ENCODE assay signal across 15 cellular contexts in the genomic region with DNA sequence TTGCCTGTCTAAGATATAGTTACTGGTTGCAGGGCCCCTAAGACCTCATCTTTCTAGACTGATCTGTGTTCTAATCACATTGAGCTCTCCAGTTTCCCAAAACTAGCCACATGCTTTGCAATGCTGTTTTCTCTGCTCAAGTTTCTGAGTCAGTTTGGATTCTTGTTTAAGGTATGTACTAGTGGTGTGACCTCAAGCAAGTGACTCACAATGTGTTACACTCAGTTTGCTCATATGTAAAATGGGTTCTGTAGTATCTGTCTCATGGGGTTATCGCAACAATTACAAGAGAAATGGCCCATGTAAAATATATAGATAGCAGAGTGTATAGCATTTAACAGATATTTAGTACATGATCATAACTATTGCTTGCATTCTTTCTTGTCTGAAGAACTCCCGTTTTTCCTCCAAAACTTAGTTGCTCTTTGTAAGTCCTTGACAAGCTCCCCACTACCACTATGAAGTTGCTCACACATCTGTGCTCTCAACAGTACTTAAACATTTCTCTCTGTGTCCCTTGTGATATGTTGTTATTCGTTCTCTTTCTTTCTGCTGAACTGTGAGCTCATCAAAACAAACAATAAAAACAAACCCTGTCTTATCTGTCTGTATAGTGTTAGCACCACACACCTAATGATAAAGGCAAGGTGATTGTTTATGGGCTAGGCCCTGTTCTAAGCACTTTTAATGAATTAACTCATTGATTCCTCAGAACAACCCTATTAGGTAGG.
DNase-seq lines count a peak whose midpoint lies in the region; ATAC-seq, FAIRE-seq and TF ChIP-seq lines count a peak whose summit lies in the region.
"Had no signal": no experiment of that assay in that cellular context is flagged by ENCODE, and none has a peak within 500 bp of the region (broad histone marks: within the 10 kb centered on the region; RNA-seq: fewer than 3 reads in every experiment).

No MANE protein-coding gene starts in this region.

- dilution Hi-C loops in endothelial cell of umbilical vein (cut with MboI; ENCODE audit: extremely low pct_ligation_motif_present, low sequenced_read_pairs) = no loop called here

- H3K4me3 ChIP-seq in Panc1 (ENCODE audit: low read depth in 2 of 2, low read length in 2 of 2) (no peak overlapping the region), endothelial cell of umbilical vein (replicated peaks in 1 of 3; ENCODE audit: insufficient read depth in 1 of 3, low read depth in 1 of 3, low read length in 3 of 3) (no peak overlapping the region), prostate gland (no peak overlapping the region)
- no peak overlapping the region for H3K4me3 ChIP-seq in CD4-positive, alpha-beta memory T cell (ENCODE audit: low read length in 2 of 2)
- H3K4me3 ChIP-seq: smooth muscle cell had no signal

- no peak overlapping the region for H3K27ac Mint-ChIP-seq in activated CD8-positive, alpha-beta memory T cell treated with anti-CD3 and anti-CD28 coated beads, Interleukin-2, amount 10 ng/mL, durations not matched to agents 7 days and 5 days
- H3K27ac Mint-ChIP-seq in CD4-positive, alpha-beta memory T cell = peak overlapping the region in 1 of 7 donors; percentile 31

- H2AFZ ChIP-seq in endothelial cell of umbilical vein (ENCODE audit: low read depth, low read length) = peak overlapping the region; percentile 26

- H3K27me3 ChIP-seq in Panc1 (ENCODE audit: control insufficient read depth, insufficient read depth, low read length) = no peaks in the 10 kb centered on the region
- H3K27me3 ChIP-seq in endothelial cell of umbilical vein (ENCODE audit: control insufficient read depth in 2 of 2, insufficient read depth in 2 of 2, low read length in 2 of 2) = no peaks in the 10 kb centered on the region
- H3K27me3 ChIP-seq in prostate gland (replicated peaks; ENCODE audit: insufficient read depth) = no peaks in the 10 kb centered on the region
- H3K27me3 ChIP-seq in CD4-positive, alpha-beta memory T cell (ENCODE audit: insufficient read depth, low read length) = no peaks in the 10 kb centered on the region

- in situ Hi-C loops in Panc1 (cut with HindIII; ENCODE audit: low pct_unique_long_range_greater_than_20kb, low sequenced_read_pairs) = no loop called here

- no peak overlapping the region for H3K4me2 ChIP-seq in endothelial cell of umbilical vein (ENCODE audit: insufficient read depth, low read length)
- H3K4me2 ChIP-seq: smooth muscle cell had no signal

- H3K79me2 ChIP-seq in endothelial cell of umbilical vein (ENCODE audit: control insufficient read depth, insufficient read depth, low read length) = no peaks in the 10 kb centered on the region

- POLR2A ChIA-PET in Panc1 (lab: Charles Lee) = no interaction called here
- POLR2A ChIA-PET in endothelial cell of umbilical vein (lab: Charles Lee) = no interaction called here
- POLR2A ChIA-PET in CD4-positive, alpha-beta memory T cell (lab: Charles Lee; ENCODE audit: partially characterized antibody) = no interaction called here

- H3K36me3 ChIP-seq in Panc1 (ENCODE audit: control insufficient read depth, insufficient read depth, low read length) (no peaks in the 10 kb centered on the region), endothelial cell of umbilical vein (ENCODE audit: control insufficient read depth in 2 of 2, extremely low read depth in 1 of 2, insufficient read depth in 2 of 2, low read length in 2 of 2) (no peaks in the 10 kb centered on the region), prostate gland (no peaks in the 10 kb centered on the region)
- no peaks in the 10 kb centered on the region for H3K36me3 ChIP-seq in CD4-positive, alpha-beta memory T cell (ENCODE audit: insufficient read depth, low read length)

- 89% methylated on average over 3 of the region's 3 CpGs for WGBS in prostate gland

- H3K9me3 ChIP-seq in Panc1 (ENCODE audit: control insufficient read depth, insufficient read depth, low read depth, low read length) = no peaks in the 10 kb centered on the region
- H3K9me3 ChIP-seq in endothelial cell of umbilical vein (replicated peaks; ENCODE audit: control insufficient read depth, insufficient read depth, low read length) = no peaks in the 10 kb centered on the region
- H3K9me3 ChIP-seq in prostate gland = no peaks in the 10 kb centered on the region
- no peaks in the 10 kb centered on the region for H3K9me3 ChIP-seq in CD4-positive, alpha-beta memory T cell (ENCODE audit: control insufficient read depth in 1 of 2, low read length in 2 of 2)

- H3K4me1 Mint-ChIP-seq in activated CD8-positive, alpha-beta memory T cell treated with anti-CD3 and anti-CD28 coated beads, Interleukin-2, amount 10 ng/mL, durations not matched to agents 7 days and 5 days = peaks cover 35% of the 10 kb centered on the region
- H3K4me1 Mint-ChIP-seq in CD4-positive, alpha-beta memory T cell = peaks cover 0 to 3% (median 1%) of the 10 kb centered on the region in 4 donors
- H3K4me1 Mint-ChIP-seq: naive B cell had no signal

- BruUV-seq in Panc1 (replicated peaks; lab: Mats Ljungman, UMichigan) = no TSS peak
- BruUV-seq in endothelial cell of umbilical vein (replicated peaks; lab: Mats Ljungman, UMichigan) = no TSS peak

- H3K27me3 Mint-ChIP-seq in activated CD8-positive, alpha-beta memory T cell treated with anti-CD3 and anti-CD28 coated beads, Interleukin-2, amount 10 ng/mL, durations not matched to agents 7 days and 5 days = peaks cover 4% of the 10 kb centered on the region
- peaks cover 0 to 4% of the 10 kb centered on the region in 2 donors for H3K27me3 Mint-ChIP-seq in CD4-positive, alpha-beta memory T cell

- no peak overlapping the region for H3K9ac ChIP-seq in endothelial cell of umbilical vein (replicated peaks; ENCODE audit: extremely low read depth, insufficient read depth, low read length)

- H4K20me1 ChIP-seq in endothelial cell of umbilical vein (replicated peaks; ENCODE audit: control insufficient read depth, extremely low read depth, insufficient read depth, low read length) = no peaks in the 10 kb centered on the region

- no peak for DNase-seq in activated CD8-positive, alpha-beta memory T cell treated with anti-CD3 and anti-CD28 coated beads, Interleukin-2, amount 10 ng/mL, durations not matched to agents 7 days and 5 days
- DNase-seq in activated CD8-positive, alpha-beta memory T cell treated with anti-CD3 and anti-CD28 coated beads for 24 hours = no peak
- DNase-seq in Panc1 (ENCODE audit: low read depth, low spot score) (peak; percentile 8), endothelial cell of umbilical vein (ENCODE audit: low read depth, low spot score) (no peak), prostate gland (ENCODE audit: low spot score) (no peak), SKM-1 (lab: John Stamatoyannopoulos, UW; ENCODE audit: unreplicated experiment) (no peak), cerebellum (ENCODE audit: low spot score) (no peak)
- DNase-seq in CD4-positive, alpha-beta memory T cell = no peak
- DNase-seq: DMS79, kidney glomerular epithelial cell, naive B cell, NCI-H2171 treated with DMSO at 0.1 percent for 48 hours, OCI-M1 had no signal

- intact Hi-C loops in Panc1 (cut with micrococcal nuclease; ENCODE audit: unreplicated experiment) (no loop called here), endothelial cell of umbilical vein (cut with micrococcal nuclease) (loop anchor here (10.0 kb wide), 1 partner anchor 220 kb away; no protein-coding TSS in a partner anchor), prostate gland (cut with DNase I) (no loop called here)
- intact Hi-C loops in CD4-positive, alpha-beta memory T cell (cut with micrococcal nuclease) = no loop called here

- TF ChIP-seq CTCF in Panc1 (IDR thresholded peaks at IDR 0.05) (no peak), endothelial cell of umbilical vein (IDR thresholded peaks at IDR 0.05; ENCODE audit: extremely low read depth in 1 of 2, insufficient read depth in 1 of 2, low read depth in 1 of 2, low read length in 2 of 2) (no peak), prostate gland (IDR thresholded peaks at IDR 0.05) (no peak)

- H3K9me1 ChIP-seq in endothelial cell of umbilical vein (replicated peaks; ENCODE audit: control insufficient read depth, extremely low read depth, insufficient read depth, low read length) = no peaks in the 10 kb centered on the region

- H3K27ac ChIP-seq in Panc1 (ENCODE audit: low read length) = peak overlapping the region; percentile 58; the same call in 1 of the 2 replicates
- no peak overlapping the region for H3K27ac ChIP-seq in endothelial cell of umbilical vein (ENCODE audit: insufficient read depth, low read depth, low read length)
- H3K27ac ChIP-seq in prostate gland = peak overlapping the region; percentile 52 to 66
- H3K27ac ChIP-seq in CD4-positive, alpha-beta memory T cell (ENCODE audit: low read depth, low read length) = no peak overlapping the region

- no peaks in the 10 kb centered on the region for H3K36me3 Mint-ChIP-seq in activated CD8-positive, alpha-beta memory T cell treated with anti-CD3 and anti-CD28 coated beads, Interleukin-2, amount 10 ng/mL, durations not matched to agents 7 days and 5 days
- H3K36me3 Mint-ChIP-seq in CD4-positive, alpha-beta memory T cell = no peaks in the 10 kb centered on the region
- H3K36me3 Mint-ChIP-seq: naive B cell had no signal

- TF ChIP-seq POLR2A in endothelial cell of umbilical vein (IDR thresholded peaks at IDR 0.05; ENCODE audit: low read depth, low read length) = no peak
- no peak for TF ChIP-seq POLR2A in prostate gland (IDR thresholded peaks at IDR 0.05)

- CTCF ChIA-PET in activated CD8-positive, alpha-beta memory T cell treated with anti-CD3 and anti-CD28 coated beads, Interleukin-2, amount 10 ng/mL, durations not matched to agents 7 days and 5 days (lab: Charles Lee) = interaction anchor here (1.3 kb wide), 1 partner anchor 20 kb away, joined by 3 read pairs; no protein-coding TSS in a partner anchor
- CTCF ChIA-PET in Panc1 (lab: Charles Lee) = no interaction called here
- CTCF ChIA-PET in endothelial cell of umbilical vein (lab: Charles Lee) = interaction anchor here (1.0 to 1.3 kb wide), 3 partner anchors 36 to 146 kb away, joined by 3 read pairs; no protein-coding TSS in a partner anchor
- CTCF ChIA-PET in CD4-positive, alpha-beta memory T cell (lab: Charles Lee; ENCODE audit: partially characterized antibody) = no interaction called here

- peak; percentile 15 for FAIRE-seq in endothelial cell of umbilical vein (lab: Jason Lieb, UNC)
- FAIRE-seq: GM18507 had no signal

- no peaks in the 10 kb centered on the region for H3K9me3 Mint-ChIP-seq in activated CD8-positive, alpha-beta memory T cell treated with anti-CD3 and anti-CD28 coated beads, Interleukin-2, amount 10 ng/mL, durations not matched to agents 7 days and 5 days (ENCODE audit: low read depth)
- H3K9me3 Mint-ChIP-seq in CD4-positive, alpha-beta memory T cell = peaks cover 0 to 2% (median 0%) of the 10 kb centered on the region in 8 donors
- H3K9me3 Mint-ChIP-seq: naive B cell had no signal

- ATAC-seq in activated CD8-positive, alpha-beta memory T cell treated with anti-CD3 and anti-CD28 coated beads, Interleukin-2, amount 10 ng/mL, durations not matched to agents 7 days and 5 days = peak; percentile 49
- no peak; the same call in 1 of the 2 replicates for ATAC-seq in Panc1

- H3K4me1 ChIP-seq in Panc1 (ENCODE audit: control insufficient read depth, insufficient read depth, low read length) = peaks cover 8% of the 10 kb centered on the region; the same call in 1 of the 2 replicates
- H3K4me1 ChIP-seq in endothelial cell of umbilical vein (ENCODE audit: control insufficient read depth, extremely low read depth, insufficient read depth, low read length) = peaks cover 8% of the 10 kb centered on the region
- H3K4me1 ChIP-seq in prostate gland (replicated peaks) = no peaks in the 10 kb centered on the region
- no peaks in the 10 kb centered on the region for H3K4me1 ChIP-seq in CD4-positive, alpha-beta memory T cell (ENCODE audit: insufficient read depth, low read length)

- H3K4me3 Mint-ChIP-seq in activated CD8-positive, alpha-beta memory T cell treated with anti-CD3 and anti-CD28 coated beads, Interleukin-2, amount 10 ng/mL, durations not matched to agents 7 days and 5 days = no peak overlapping the region
- H3K4me3 Mint-ChIP-seq in CD4-positive, alpha-beta memory T cell = no peak overlapping the region
- H3K4me3 Mint-ChIP-seq: naive B cell had no signal

Comparison
In these comparisons a context has a peak if more than half of its experiments do, and no peak if none do; other contexts are left out.
1. H3K27ac ChIP-seq: peak in Panc1 (single experiment) and prostate gland (2 of 2); none in endothelial cell of umbilical vein (single experiment) and CD4-positive, alpha-beta memory T cell (single experiment).
2. CTCF ChIA-PET loops: an anchor here in activated CD8-positive, alpha-beta memory T cell treated with anti-CD3 and anti-CD28 coated beads, Interleukin-2, amount 10 ng/mL, durations not matched to agents 7 days and 5 days (1.3 kb wide) and endothelial cell of umbilical vein (1.0 to 1.3 kb wide); none called in Panc1 and CD4-positive, alpha-beta memory T cell.